Comparison of ENCODE assay signal across 9 cellular contexts in genomic region chr11:113475160-113475761, GRCh38. TPM values are rescaled to one million over a fixed set of nuclear protein-coding genes. Genes with fewer than 3 reads are reported as not detected.
DNase-seq lines count a peak whose midpoint lies in the region; ATAC-seq and TF ChIP-seq lines count a peak whose summit lies in the region.
"Had no signal": no experiment of that assay in that cellular context is flagged by ENCODE, and none has a peak within 500 bp of the region (broad histone marks: within the 10 kb centered on the region; RNA-seq: fewer than 3 reads in every experiment).

Gene DRD2 (minus strand): TSS chr11:113475398. CDS start chr11:113424651, 50,747 bp downstream.

- TF ChIP-seq CTCF in upper lobe of right lung (IDR thresholded peaks at IDR 0.05), result no peak

- H3K27me3 ChIP-seq in iPS DF 6.9 (ENCODE audit: control insufficient read depth, insufficient read depth, low read length) (peaks cover 8% of the 10 kb centered on the region; the same call in 1 of the 2 replicates), upper lobe of right lung (peaks cover 84% of the 10 kb centered on the region)

- H3K4me3 ChIP-seq in iPS DF 6.9 (ENCODE audit: low read length), result peak within 1 kb of the TSS; percentile 49; the same call in 1 of the 2 replicates
- no peak within 1 kb of the TSS for H3K4me3 ChIP-seq in upper lobe of right lung

- H3K4me1 ChIP-seq in iPS DF 6.9 (ENCODE audit: control insufficient read depth, insufficient read depth, low read length) (peaks cover 3% of the 10 kb centered on the region; the same call in 1 of the 2 replicates), upper lobe of right lung (no peaks in the 10 kb centered on the region)

- no peaks in the 10 kb centered on the region for H3K36me3 ChIP-seq in iPS DF 6.9 (ENCODE audit: control insufficient read depth, insufficient read depth, low read length)
- H3K36me3 ChIP-seq in upper lobe of right lung, result no peaks in the 10 kb centered on the region

- CTCF ChIA-PET in activated CD4-positive, alpha-beta memory T cell treated with anti-CD3 and anti-CD28 coated beads, Interleukin-2, amount 10 ng/mL, durations not matched to agents 7 days and 5 days (lab: Charles Lee), result no interaction called here
- CTCF ChIA-PET in activated CD4-positive, alpha-beta memory T cell treated with anti-CD3 and anti-CD28 coated beads for 36 hours (lab: Charles Lee), result no interaction called here
- CTCF ChIA-PET in T-cell (lab: Charles Lee), result no interaction called here

- intact Hi-C loops in activated CD4-positive, alpha-beta memory T cell treated with anti-CD3 and anti-CD28 coated beads for 36 hours (cut with micrococcal nuclease), result no loop called here
- intact Hi-C loops in upper lobe of right lung (cut with DNase I), result no loop called here

- H3K4me1 Mint-ChIP-seq in activated CD4-positive, alpha-beta memory T cell treated with anti-CD3 and anti-CD28 coated beads, Interleukin-2, amount 10 ng/mL, durations not matched to agents 7 days and 5 days, result peaks cover 8% of the 10 kb centered on the region
- peaks cover 5% of the 10 kb centered on the region for H3K4me1 Mint-ChIP-seq in activated CD4-positive, alpha-beta memory T cell treated with anti-CD3 and anti-CD28 coated beads for 36 hours (ENCODE audit: low read depth)
- H3K4me1 Mint-ChIP-seq in T-cell, result peaks cover 8 to 10% (median 9%) of the 10 kb centered on the region in 3 donors
- peaks cover 9% of the 10 kb centered on the region for H3K4me1 Mint-ChIP-seq in stimulated activated memory B cell treated with anti-CD40 and anti-IgM and Interleukin-4, amounts not matched to agents 10 μg/mL and 1 μg/mL and 100 μg/mL, for 72 hours

- no peak within 1 kb of the TSS for H3K27ac Mint-ChIP-seq in activated CD4-positive, alpha-beta memory T cell treated with anti-CD3 and anti-CD28 coated beads, Interleukin-2, amount 10 ng/mL, durations not matched to agents 7 days and 5 days
- H3K27ac Mint-ChIP-seq in activated CD4-positive, alpha-beta memory T cell treated with anti-CD3 and anti-CD28 coated beads for 36 hours, result no peak within 1 kb of the TSS
- peak within 1 kb of the TSS in 1 of 2 donors; percentile 13 for H3K27ac Mint-ChIP-seq in T-cell
- no peak within 1 kb of the TSS for H3K27ac Mint-ChIP-seq in stimulated activated memory B cell treated with anti-CD40 and anti-IgM and Interleukin-4, amounts not matched to agents 10 μg/mL and 1 μg/mL and 100 μg/mL, for 72 hours
- H3K27ac Mint-ChIP-seq: CD8-positive, alpha-beta T cell had no signal

- no peaks in the 10 kb centered on the region for H3K36me3 Mint-ChIP-seq in activated CD4-positive, alpha-beta memory T cell treated with anti-CD3 and anti-CD28 coated beads, Interleukin-2, amount 10 ng/mL, durations not matched to agents 7 days and 5 days (ENCODE audit: low read depth)
- H3K36me3 Mint-ChIP-seq in activated CD4-positive, alpha-beta memory T cell treated with anti-CD3 and anti-CD28 coated beads for 36 hours, result no peaks in the 10 kb centered on the region
- H3K36me3 Mint-ChIP-seq in T-cell, result no peaks in the 10 kb centered on the region
- H3K36me3 Mint-ChIP-seq in stimulated activated memory B cell treated with anti-CD40 and anti-IgM and Interleukin-4, amounts not matched to agents 10 μg/mL and 1 μg/mL and 100 μg/mL, for 72 hours, result no peaks in the 10 kb centered on the region
- H3K36me3 Mint-ChIP-seq: CD8-positive, alpha-beta T cell had no signal

- no peaks in the 10 kb centered on the region for H3K9me3 Mint-ChIP-seq in activated CD4-positive, alpha-beta memory T cell treated with anti-CD3 and anti-CD28 coated beads, Interleukin-2, amount 10 ng/mL, durations not matched to agents 7 days and 5 days
- H3K9me3 Mint-ChIP-seq in activated CD4-positive, alpha-beta memory T cell treated with anti-CD3 and anti-CD28 coated beads for 36 hours, result no peaks in the 10 kb centered on the region
- H3K9me3 Mint-ChIP-seq in T-cell, result no peaks in the 10 kb centered on the region
- H3K9me3 Mint-ChIP-seq in stimulated activated memory B cell treated with anti-CD40 and anti-IgM and Interleukin-4, amounts not matched to agents 10 μg/mL and 1 μg/mL and 100 μg/mL, for 72 hours, result no peaks in the 10 kb centered on the region
- H3K9me3 Mint-ChIP-seq: CD8-positive, alpha-beta T cell had no signal

- H3K27ac ChIP-seq in iPS DF 6.9 (ENCODE audit: low read length), result no peak within 1 kb of the TSS
- H3K27ac ChIP-seq in upper lobe of right lung, result no peak within 1 kb of the TSS

- POLR2A ChIA-PET in activated CD4-positive, alpha-beta memory T cell treated with anti-CD3 and anti-CD28 coated beads, Interleukin-2, amount 10 ng/mL, durations not matched to agents 7 days and 5 days (lab: Charles Lee), result no interaction called here
- POLR2A ChIA-PET in activated CD4-positive, alpha-beta memory T cell treated with anti-CD3 and anti-CD28 coated beads for 36 hours (lab: Charles Lee), result no interaction called here
- POLR2A ChIA-PET in T-cell (lab: Charles Lee), result no interaction called here

- H3K4me3 Mint-ChIP-seq in activated CD4-positive, alpha-beta memory T cell treated with anti-CD3 and anti-CD28 coated beads, Interleukin-2, amount 10 ng/mL, durations not matched to agents 7 days and 5 days, result peak within 1 kb of the TSS; percentile 38
- H3K4me3 Mint-ChIP-seq in activated CD4-positive, alpha-beta memory T cell treated with anti-CD3 and anti-CD28 coated beads for 36 hours, result no peak within 1 kb of the TSS
- H3K4me3 Mint-ChIP-seq in T-cell, result peak within 1 kb of the TSS in 2 of 3 donors; percentile 25 to 67
- H3K4me3 Mint-ChIP-seq in stimulated activated memory B cell treated with anti-CD40 and anti-IgM and Interleukin-4, amounts not matched to agents 10 μg/mL and 1 μg/mL and 100 μg/mL, for 72 hours, result peak within 1 kb of the TSS; percentile 6
- H3K4me3 Mint-ChIP-seq: CD8-positive, alpha-beta T cell had no signal

- peaks cover 64% of the 10 kb centered on the region for H3K27me3 Mint-ChIP-seq in activated CD4-positive, alpha-beta memory T cell treated with anti-CD3 and anti-CD28 coated beads, Interleukin-2, amount 10 ng/mL, durations not matched to agents 7 days and 5 days
- H3K27me3 Mint-ChIP-seq in activated CD4-positive, alpha-beta memory T cell treated with anti-CD3 and anti-CD28 coated beads for 36 hours, result peaks cover 58% of the 10 kb centered on the region
- H3K27me3 Mint-ChIP-seq in T-cell, result peaks cover 66 to 76% of the 10 kb centered on the region in 2 donors
- H3K27me3 Mint-ChIP-seq in stimulated activated memory B cell treated with anti-CD40 and anti-IgM and Interleukin-4, amounts not matched to agents 10 μg/mL and 1 μg/mL and 100 μg/mL, for 72 hours, result peaks cover 85% of the 10 kb centered on the region

- DNase-seq in activated CD4-positive, alpha-beta memory T cell treated with anti-CD3 and anti-CD28 coated beads, Interleukin-2, amount 10 ng/mL, durations not matched to agents 7 days and 5 days, result no peak
- DNase-seq in activated CD4-positive, alpha-beta memory T cell treated with anti-CD3 and anti-CD28 coated beads for 36 hours, result no peak
- DNase-seq in T-cell (no peak), iPS DF 6.9 (ENCODE audit: low read depth, low spot score) (no peak), kidney tubule cell (ENCODE audit: low spot score) (no peak), upper lobe of right lung (no peak)
- DNase-seq: CD8-positive, alpha-beta T cell had no signal

- WGBS in iPS DF 6.9 (ENCODE audit: insufficient coverage, insufficient read length), result no CpG with 5 or more reads among the region's 65 CpGs

- H3K9me3 ChIP-seq in iPS DF 6.9 (ENCODE audit: control insufficient read depth, insufficient read depth, low read length), result no peaks in the 10 kb centered on the region
- H3K9me3 ChIP-seq in upper lobe of right lung, result no peaks in the 10 kb centered on the region

- ATAC-seq in T-cell (replicated peaks in 1 of 4) (no peak), upper lobe of right lung (no peak), GM19351 (IDR thresholded peaks at IDR 0.05; ENCODE audit: unreplicated experiment) (no peak)
- peak; percentile 24 for ATAC-seq in stimulated activated memory B cell treated with anti-CD40 and anti-IgM and Interleukin-4, amounts not matched to agents 10 μg/mL and 1 μg/mL and 100 μg/mL, for 72 hours
- ATAC-seq: CD8-positive, alpha-beta T cell had no signal

RNA-seq across cellular contexts. Expression of gene DRD2, which starts in this region (rescaled TPM):
- total RNA-seq in activated CD4-positive, alpha-beta memory T cell treated with anti-CD3 and anti-CD28 coated beads, Interleukin-2, amount 10 ng/mL, durations not matched to agents 7 days and 5 days, result under 1 TPM; 0.30 to 0.86 TPM
- not detected for total RNA-seq in activated CD4-positive, alpha-beta memory T cell treated with anti-CD3 and anti-CD28 coated beads for 36 hours
- not detected for total RNA-seq in T-cell
- not detected for total RNA-seq in upper lobe of right lung
- total RNA-seq: CD8-positive, alpha-beta T cell had no signal
